ENCODE assay signal across 17 cellular contexts in genomic region chr11:128532016-128532570, GRCh38. TPM values are rescaled to one million over a fixed set of nuclear protein-coding genes. Genes with fewer than 3 reads are reported as not detected.
DNase-seq lines count a peak whose midpoint lies in the region; TF ChIP-seq lines count a peak whose summit lies in the region.
"Had no signal": no experiment of that assay in that cellular context is flagged by ENCODE, and none has a peak within 500 bp of the region (broad histone marks: within the 10 kb centered on the region; RNA-seq: fewer than 3 reads in every experiment).

No MANE protein-coding gene starts in this region.

- H3K9me3 ChIP-seq in iPS-20b (ENCODE audit: insufficient read depth, low read depth, low read length) (no peaks in the 10 kb centered on the region), stomach (no peaks in the 10 kb centered on the region), suprapubic skin (no peaks in the 10 kb centered on the region)
- H3K9me3 ChIP-seq: heart right ventricle, Peyer's patch had no signal

- H3K4me3 ChIP-seq in iPS-20b (ENCODE audit: low read length) (peak overlapping the region; percentile 18), stomach (no peak overlapping the region), suprapubic skin (no peak overlapping the region)
- H3K4me3 ChIP-seq: heart right ventricle, Peyer's patch had no signal

- WGBS in stomach, 5 donors, result 67 to 83% (median 80%) methylated on average over 5 of the region's 5 CpGs
- 57% methylated on average over 5 of the region's 5 CpGs for WGBS in suprapubic skin

- DNase-seq in DMS 273 (lab: John Stamatoyannopoulos, UW; ENCODE audit: unreplicated experiment) (peak; percentile 24), DMS 273 treated with DMSO at 0.1 percent for 48 hours (lab: John Stamatoyannopoulos, UW) (no peak), astrocyte of the hippocampus (ENCODE audit: low read depth, low spot score) (peak; percentile 58), stomach (peak; percentile 48), CD1c-positive myeloid dendritic cell (ENCODE audit: extremely low spot score) (no peak), suprapubic skin (ENCODE audit: low spot score in 2 of 2) (no peak), iPS-NIHi7 (ENCODE audit: extremely low spot score) (no peak)
- DNase-seq: activated CD4-positive, alpha-beta T cell treated with anti-CD3 and anti-CD28 coated beads for 48 hours; activated naive CD4-positive, alpha-beta T cell treated with anti-CD3 and anti-CD28 coated beads for 36 hours; brain microvascular endothelial cell; DMS153; heart right ventricle; kidney glomerular epithelial cell; NCI-H774; Peyer's patch had no signal

- intact Hi-C loops in stomach (cut with DNase I; ENCODE audit: low total_unique reads), result no loop called here

- TF ChIP-seq CTCF in stomach (IDR thresholded peaks at IDR 0.05), result no peak
- TF ChIP-seq CTCF in suprapubic skin (IDR thresholded peaks at IDR 0.05), result no peak

- H3K4me1 ChIP-seq in iPS-20b (ENCODE audit: insufficient read depth, low read length) (peaks cover 24% of the 10 kb centered on the region), stomach (peaks cover 0 to 8% (median 0%) of the 10 kb centered on the region in 4 donors), suprapubic skin (peaks cover 30% of the 10 kb centered on the region)
- H3K4me1 ChIP-seq: Peyer's patch had no signal

- peaks cover 100% of the 10 kb centered on the region for H3K27me3 ChIP-seq in iPS-20b (ENCODE audit: insufficient read depth, low read length)
- no peaks in the 10 kb centered on the region for H3K27me3 ChIP-seq in stomach
- H3K27me3 ChIP-seq in suprapubic skin, result no peaks in the 10 kb centered on the region
- H3K27me3 ChIP-seq: brain microvascular endothelial cell, heart right ventricle, Peyer's patch had no signal

- no peaks in the 10 kb centered on the region for H3K36me3 ChIP-seq in iPS-20b (ENCODE audit: insufficient read depth, low read depth, low read length)
- H3K36me3 ChIP-seq in stomach, result no peaks in the 10 kb centered on the region
- no peaks in the 10 kb centered on the region for H3K36me3 ChIP-seq in suprapubic skin
- H3K36me3 ChIP-seq: brain microvascular endothelial cell, heart right ventricle, Peyer's patch had no signal

- TF ChIP-seq POLR2A in stomach (IDR thresholded peaks at IDR 0.05) (no peak), suprapubic skin (IDR thresholded peaks at IDR 0.05) (no peak)

- H3K9ac ChIP-seq in iPS-20b (ENCODE audit: low read depth, low read length), result no peak overlapping the region

- no peak overlapping the region for H3K27ac ChIP-seq in iPS-20b (ENCODE audit: low read length)
- H3K27ac ChIP-seq in stomach, result no peak overlapping the region
- no peak overlapping the region for H3K27ac ChIP-seq in suprapubic skin
- H3K27ac ChIP-seq: 22Rv1, brain microvascular endothelial cell, heart right ventricle, Peyer's patch had no signal

- TF ChIP-seq EP300 in stomach (IDR thresholded peaks at IDR 0.05), result no peak
- no peak for TF ChIP-seq EP300 in suprapubic skin (IDR thresholded peaks at IDR 0.05)

RNA-seq across cellular contexts. Expression of gene ETS1, which starts 55.3 kb away (rescaled TPM):
- total RNA-seq in stomach (10 to 100 TPM in 4 of 5 donors, 1 to 10 TPM in 1; 8.8 to 72.5 (median 24.6) TPM), suprapubic skin (10 to 100 TPM; 21.7 to 42.6 (median 33.7) TPM)
- 10 to 100 TPM in 2 of 3 donors, 1 to 10 TPM in 1; 7.0 to 35.4 (median 20.4) TPM for polyA plus RNA-seq in stomach

Comparison
In these comparisons a context has a peak if more than half of its experiments do, and no peak if none do; other contexts are left out.
1. DNase-seq: peak in DMS 273 (single experiment), astrocyte of the hippocampus (single experiment) and stomach (single experiment); none in DMS 273 treated with DMSO at 0.1 percent for 48 hours (single experiment), CD1c-positive myeloid dendritic cell (single experiment), suprapubic skin (0 of 2) and iPS-NIHi7 (single experiment).